ENCODE assay signal across 8 cellular contexts in genomic region chr14:22955702-22956575, GRCh38. TPM values are rescaled to one million over a fixed set of nuclear protein-coding genes. Genes with fewer than 3 reads are reported as not detected.
DNase-seq lines count a peak whose midpoint lies in the region; ATAC-seq and TF ChIP-seq lines count a peak whose summit lies in the region.

No MANE protein-coding gene starts in this region.

- H3K4me3 ChIP-seq in CD4-positive, CD25-positive, alpha-beta regulatory T cell (ENCODE audit: low read depth, low read length): peak overlapping the region; percentile 91
- H3K4me3 ChIP-seq in OCI-LY3 (ENCODE audit: low read length) (peak overlapping the region; percentile 96), endodermal cell (ENCODE audit: low read length) (peak overlapping the region; percentile 98)

- TF ChIP-seq CTCF in OCI-LY3 (IDR thresholded peaks at IDR 0.05; ENCODE audit: low read depth, low read length) (no peak), endodermal cell (conservative IDR thresholded peaks at IDR 0.05) (no peak), nephron progenitor cell (IDR thresholded peaks at IDR 0.05) (no peak)

- H3K4me1 ChIP-seq in CD4-positive, CD25-positive, alpha-beta regulatory T cell (ENCODE audit: control insufficient read depth, insufficient read depth, low read length, poor library complexity, severe bottlenecking): peaks cover 9% of the 10 kb centered on the region
- peaks cover 9% of the 10 kb centered on the region for H3K4me1 ChIP-seq in OCI-LY3 (ENCODE audit: low read length)
- H3K4me1 ChIP-seq in endodermal cell (ENCODE audit: control insufficient read depth, insufficient read depth, low read length): no peaks in the 10 kb centered on the region

- H3K9ac ChIP-seq in OCI-LY3 (ENCODE audit: low read length): peak overlapping the region; percentile 98
- H3K9ac ChIP-seq in endodermal cell (ENCODE audit: extremely low read depth, low read length, poor library complexity, severe bottlenecking): peak overlapping the region; percentile 76

- H3K4me2 ChIP-seq in OCI-LY3 (ENCODE audit: low read length): peak overlapping the region; percentile 91

- peaks cover 7% of the 10 kb centered on the region for H3K36me3 ChIP-seq in CD4-positive, CD25-positive, alpha-beta regulatory T cell (ENCODE audit: control insufficient read depth, insufficient read depth, low read length)
- H3K36me3 ChIP-seq in OCI-LY3 (replicated peaks; ENCODE audit: low read depth, low read length) (peaks cover 29% of the 10 kb centered on the region), endodermal cell (ENCODE audit: control insufficient read depth, insufficient read depth, low read length) (peaks cover 7% of the 10 kb centered on the region)

- no peak for ATAC-seq in CD4-positive, CD25-positive, alpha-beta regulatory T cell (ENCODE audit: low read depth in 2 of 2)
- no peak for ATAC-seq in HG03097 (IDR thresholded peaks at IDR 0.05; ENCODE audit: low FRiP score, unreplicated experiment)

- H4K20me1 ChIP-seq in OCI-LY3 (ENCODE audit: insufficient read depth, low read length): no peaks in the 10 kb centered on the region

- H3K79me2 ChIP-seq in OCI-LY3 (ENCODE audit: low read length): peaks cover 13% of the 10 kb centered on the region

- no peaks in the 10 kb centered on the region for H3K9me3 Mint-ChIP-seq in CD4-positive, CD25-positive, alpha-beta regulatory T cell
- H3K9me3 Mint-ChIP-seq in endodermal cell: no peaks in the 10 kb centered on the region
- no peaks in the 10 kb centered on the region for H3K9me3 Mint-ChIP-seq in nephron progenitor cell

- peak overlapping the region; percentile 88 to 96 (median 94) for H3K4me3 Mint-ChIP-seq in CD4-positive, CD25-positive, alpha-beta regulatory T cell
- peak overlapping the region; percentile 82 for H3K4me3 Mint-ChIP-seq in endodermal cell
- H3K4me3 Mint-ChIP-seq in nephron progenitor cell: peak overlapping the region; percentile 92

- no peak for DNase-seq in CD4-positive, CD25-positive, alpha-beta regulatory T cell
- DNase-seq in endodermal cell (no peak), nephron progenitor cell (no peak), COLO668 (lab: John Stamatoyannopoulos, UW; ENCODE audit: unreplicated experiment) (no peak), islet precursor cell (no peak), DMS114 treated with DMSO at 0.1 percent for 48 hours (lab: John Stamatoyannopoulos, UW; ENCODE audit: unreplicated experiment) (no peak)

- peaks cover 16% of the 10 kb centered on the region for H3K36me3 Mint-ChIP-seq in CD4-positive, CD25-positive, alpha-beta regulatory T cell
- H3K36me3 Mint-ChIP-seq in endodermal cell (ENCODE audit: low read depth) (peaks cover 22% of the 10 kb centered on the region), nephron progenitor cell (ENCODE audit: low read depth) (peaks cover 29% of the 10 kb centered on the region)

- peaks cover 4% of the 10 kb centered on the region for H3K27me3 Mint-ChIP-seq in CD4-positive, CD25-positive, alpha-beta regulatory T cell
- H3K27me3 Mint-ChIP-seq in endodermal cell (ENCODE audit: insufficient read depth): peaks cover 2% of the 10 kb centered on the region
- no peaks in the 10 kb centered on the region for H3K27me3 Mint-ChIP-seq in nephron progenitor cell (ENCODE audit: low read depth, poor library complexity)

- peak overlapping the region; percentile 90; the same call in 1 of the 2 replicates for H2AFZ ChIP-seq in OCI-LY3 (ENCODE audit: low read depth, low read length)

- H3K27ac ChIP-seq in CD4-positive, CD25-positive, alpha-beta regulatory T cell (ENCODE audit: insufficient read depth, low read length, poor library complexity, severe bottlenecking): peak overlapping the region; percentile 82
- H3K27ac ChIP-seq in OCI-LY3 (ENCODE audit: low read length) (peak overlapping the region; percentile 79), endodermal cell (ENCODE audit: low read depth, low read length) (peak overlapping the region; percentile 93)

- H3K27ac Mint-ChIP-seq in CD4-positive, CD25-positive, alpha-beta regulatory T cell: peak overlapping the region; percentile 87 to 95 (median 94)
- H3K27ac Mint-ChIP-seq in endodermal cell (peak overlapping the region; percentile 98), nephron progenitor cell (peak overlapping the region; percentile 96)

- H3K4me1 Mint-ChIP-seq in CD4-positive, CD25-positive, alpha-beta regulatory T cell: peaks cover 7 to 32% (median 29%) of the 10 kb centered on the region in 4 donors
- H3K4me1 Mint-ChIP-seq in endodermal cell (peaks cover 18% of the 10 kb centered on the region), nephron progenitor cell (peaks cover 26% of the 10 kb centered on the region)

- no peaks in the 10 kb centered on the region for H3K9me3 ChIP-seq in CD4-positive, CD25-positive, alpha-beta regulatory T cell (ENCODE audit: control insufficient read depth in 2 of 2, low read length in 2 of 2)
- H3K9me3 ChIP-seq in OCI-LY3 (ENCODE audit: insufficient read depth, low read length) (no peaks in the 10 kb centered on the region), endodermal cell (ENCODE audit: control insufficient read depth, low read length) (no peaks in the 10 kb centered on the region)

- WGBS in endodermal cell (ENCODE audit: insufficient coverage in 1 of 2, insufficient read length in 1 of 2), 2 experiments: 34 to 40% methylated on average over 15 to 19 of the region's 19 CpGs

- no peaks in the 10 kb centered on the region for H3K27me3 ChIP-seq in CD4-positive, CD25-positive, alpha-beta regulatory T cell (ENCODE audit: control insufficient read depth, insufficient read depth, low read length)
- H3K27me3 ChIP-seq in OCI-LY3 (ENCODE audit: low read depth, low read length) (no peaks in the 10 kb centered on the region), endodermal cell (ENCODE audit: control insufficient read depth, insufficient read depth, low read length, poor library complexity, severe bottlenecking) (no peaks in the 10 kb centered on the region)

RNA-seq across cellular contexts. Expression of gene HAUS4, which starts 1.0 kb away (rescaled TPM):
- 20.0 TPM for total RNA-seq in CD4-positive, CD25-positive, alpha-beta regulatory T cell
- polyA plus RNA-seq in CD4-positive, CD25-positive, alpha-beta regulatory T cell: 10 to 100 TPM; 30.0 to 41.9 (median 37.0) TPM
- total RNA-seq in endodermal cell: 10 to 100 TPM; 43.2 to 57.1 TPM
- polyA plus RNA-seq in endodermal cell (2013, experiment 1 of 2): 64.7 TPM
- polyA plus RNA-seq in endodermal cell (2013, experiment 2 of 2): 66.1 TPM

RNA-seq across cellular contexts. Expression of gene AJUBA, which starts 26.4 kb away (rescaled TPM):
- 0.54 TPM for total RNA-seq in CD4-positive, CD25-positive, alpha-beta regulatory T cell
- polyA plus RNA-seq in CD4-positive, CD25-positive, alpha-beta regulatory T cell: 1 to 10 TPM in 1 of 4 donors, under 1 TPM in 3; 0.20 to 1.0 (median 0.71) TPM
- 10 to 100 TPM; 34.2 to 51.4 TPM for total RNA-seq in endodermal cell
- polyA plus RNA-seq in endodermal cell (2013, experiment 1 of 2): 46.6 TPM
- 47.8 TPM for polyA plus RNA-seq in endodermal cell (2013, experiment 2 of 2)

RNA-seq across cellular contexts. Expression of gene PRMT5, which starts 26.8 kb away (rescaled TPM):
- 19.3 TPM for total RNA-seq in CD4-positive, CD25-positive, alpha-beta regulatory T cell
- 10 to 100 TPM; 37.4 to 43.3 (median 40.5) TPM for polyA plus RNA-seq in CD4-positive, CD25-positive, alpha-beta regulatory T cell
- total RNA-seq in endodermal cell: 100 to 1,000 TPM; 111 to 112 TPM
- 114 TPM for polyA plus RNA-seq in endodermal cell (2013, experiment 1 of 2)
- polyA plus RNA-seq in endodermal cell (2013, experiment 2 of 2): 97.8 TPM

RNA-seq across cellular contexts. Expression of gene RBM23, which starts 37.0 kb away (rescaled TPM):
- total RNA-seq in CD4-positive, CD25-positive, alpha-beta regulatory T cell: 108 TPM
- polyA plus RNA-seq in CD4-positive, CD25-positive, alpha-beta regulatory T cell: 10 to 100 TPM; 43.1 to 54.0 (median 46.7) TPM
- 10 to 100 TPM; 52.0 to 68.6 TPM for total RNA-seq in endodermal cell
- polyA plus RNA-seq in endodermal cell (2013, experiment 1 of 2): 57.2 TPM
- polyA plus RNA-seq in endodermal cell (2013, experiment 2 of 2): 52.1 TPM

RNA-seq across cellular contexts. Expression of gene C14orf93, which starts 54.0 kb away (rescaled TPM):
- 8.5 TPM for total RNA-seq in CD4-positive, CD25-positive, alpha-beta regulatory T cell
- 1 to 10 TPM; 4.7 to 7.5 (median 6.9) TPM for polyA plus RNA-seq in CD4-positive, CD25-positive, alpha-beta regulatory T cell
- total RNA-seq in endodermal cell: 1 to 10 TPM; 7.0 to 9.4 TPM
- polyA plus RNA-seq in endodermal cell (2013, experiment 1 of 2): 9.6 TPM
- polyA plus RNA-seq in endodermal cell (2013, experiment 2 of 2): 11.2 TPM

Comparison
In these comparisons a context has a peak if more than half of its experiments do, and no peak if none do; other contexts are left out.
1. RNA of gene AJUBA, which starts 26.4 kb away (total RNA-seq): 34.2 to 51.4 TPM in endodermal cell; 0.54 TPM in CD4-positive, CD25-positive, alpha-beta regulatory T cell (single experiment); every median in the first group is over 10 times any median in the second.
2. Peak in every context shown above with its lines, with median percentiles within 50 percentile points of each other: H3K27ac ChIP-seq, H3K4me3 ChIP-seq, H3K27ac Mint-ChIP-seq and H3K4me3 Mint-ChIP-seq.